ENCODE assay signal across 14 cellular contexts in the genomic region with DNA sequence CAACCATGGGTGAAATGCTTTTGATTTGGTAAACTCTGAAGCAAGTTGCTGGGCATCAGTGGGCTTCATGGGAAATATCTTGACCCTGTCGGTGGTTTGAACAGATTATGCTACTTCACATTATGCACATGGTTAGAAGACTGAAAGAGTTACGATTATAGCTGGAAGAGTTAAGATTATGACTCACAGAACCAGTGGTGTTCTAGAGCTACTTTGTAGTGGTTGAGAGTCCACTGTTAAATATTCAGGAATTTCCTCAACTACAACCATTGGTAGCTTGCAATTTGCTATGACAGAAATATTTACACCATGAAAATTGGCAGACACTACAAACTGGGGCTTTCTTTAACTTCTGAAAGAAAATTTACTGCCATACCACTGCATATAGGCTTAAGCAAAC.
DNase-seq lines count a peak whose midpoint lies in the region; ATAC-seq and TF ChIP-seq lines count a peak whose summit lies in the region.
"Had no signal": no experiment of that assay in that cellular context is flagged by ENCODE, and none has a peak within 500 bp of the region (broad histone marks: within the 10 kb centered on the region; RNA-seq: fewer than 3 reads in every experiment).

No MANE protein-coding gene starts in this region.

- intact Hi-C loops in left cardiac atrium (cut with DNase I), result no loop called here

- TF ChIP-seq CTCF in choroid plexus epithelial cell (conservative IDR thresholded peaks at IDR 0.05; ENCODE audit: low read depth, low read length), result no peak

- ATAC-seq in left cardiac atrium (no peak), GM19328 (IDR thresholded peaks at IDR 0.05; ENCODE audit: unreplicated experiment) (no peak), HG02798 (IDR thresholded peaks at IDR 0.05; ENCODE audit: poor library complexity, unreplicated experiment) (no peak)
- ATAC-seq: HepG2 had no signal

- DNase-seq in HT1080 (ENCODE audit: low read depth), result peak; percentile 28
- DNase-seq in amniotic epithelial cell (ENCODE audit: low read depth), result peak; percentile 21
- DNase-seq in choroid plexus epithelial cell (ENCODE audit: low read depth), result peak; percentile 39
- no peak for DNase-seq in stimulated activated naive CD4-positive, alpha-beta T cell (lab: John Stamatoyannopoulos, UW)
- DNase-seq in left cardiac atrium, result no peak
- DNase-seq: Calu3; CD4-positive, CD25-positive, alpha-beta regulatory T cell; DMS 273 treated with DMSO at 0.1 percent for 48 hours; HCEC 1CT; HFFc6 had no signal

- H3K4me3 ChIP-seq in choroid plexus epithelial cell (ENCODE audit: low read depth, low read length), result no peak overlapping the region
- H3K4me3 ChIP-seq: BLaER1 treated with 17β-estradiol and CSF1 and Interleukin-3, amounts not matched to agents 10 nM and 100 nM had no signal

Comparison
In these comparisons a context has a peak if more than half of its experiments do, and no peak if none do; other contexts are left out.
1. DNase-seq: peak in HT1080 (single experiment), amniotic epithelial cell (single experiment) and choroid plexus epithelial cell (single experiment); none in stimulated activated naive CD4-positive, alpha-beta T cell (0 of 6) and left cardiac atrium (single experiment).